21 cellular contexts compared by ENCODE assay signal in the genomic region with DNA sequence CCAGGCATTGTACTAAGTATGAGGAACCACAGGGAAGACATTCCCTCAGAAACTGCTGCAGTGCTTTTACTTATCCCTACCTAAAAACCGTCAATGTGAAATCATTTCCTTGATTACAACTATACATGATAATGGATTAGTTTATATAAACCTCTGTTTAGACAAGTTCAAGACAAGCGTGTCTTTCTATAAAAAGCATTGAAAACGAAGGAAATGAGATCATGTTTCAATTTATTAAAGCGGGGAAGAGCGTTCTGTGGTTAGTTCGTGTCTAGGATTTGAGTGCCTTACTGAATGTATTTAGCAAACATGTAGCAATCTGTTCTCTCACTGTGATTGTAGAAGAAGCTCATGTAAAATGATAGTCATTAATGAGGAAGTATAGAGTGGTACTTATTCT. TPM values are rescaled to one million over a fixed set of nuclear protein-coding genes. Genes with fewer than 3 reads are reported as not detected.
DNase-seq lines count a peak whose midpoint lies in the region; ATAC-seq and TF ChIP-seq lines count a peak whose summit lies in the region.
"Had no signal": no experiment of that assay in that cellular context is flagged by ENCODE, and none has a peak within 500 bp of the region (broad histone marks: within the 10 kb centered on the region; RNA-seq: fewer than 3 reads in every experiment).

No MANE protein-coding gene starts in this region.

- H2BK12ac ChIP-seq in trophoblast cell (ENCODE audit: low read length), result no peak overlapping the region

- no peaks in the 10 kb centered on the region for H3K4me1 ChIP-seq in trophoblast cell (ENCODE audit: control insufficient read depth in 1 of 2, insufficient read depth in 2 of 2, low read length in 2 of 2)

- no peaks in the 10 kb centered on the region for H3K27me3 ChIP-seq in trophoblast cell (ENCODE audit: insufficient read depth, low read length)
- H3K27me3 ChIP-seq: neutrophil had no signal

- peaks cover 36% of the 10 kb centered on the region for H3K4me1 Mint-ChIP-seq in activated naive CD8-positive, alpha-beta T cell treated with anti-CD3 and anti-CD28 coated beads, Interleukin-2, amount 10 ng/mL, durations not matched to agents 7 days and 5 days
- H3K4me1 Mint-ChIP-seq in activated naive CD8-positive, alpha-beta T cell treated with anti-CD3 and anti-CD28 coated beads for 36 hours, result peaks cover 23% of the 10 kb centered on the region

- no peak overlapping the region for H3K4me2 ChIP-seq in trophoblast cell (ENCODE audit: low read length)

- H2AFZ ChIP-seq in trophoblast cell (ENCODE audit: insufficient read depth, low read length, poor library complexity), result no peak overlapping the region

- no peak overlapping the region for H2BK5ac ChIP-seq in trophoblast cell (ENCODE audit: low read depth, low read length, poor library complexity)

- peak overlapping the region; percentile 18 for H3K27ac Mint-ChIP-seq in activated naive CD8-positive, alpha-beta T cell treated with anti-CD3 and anti-CD28 coated beads, Interleukin-2, amount 10 ng/mL, durations not matched to agents 7 days and 5 days
- no peak overlapping the region for H3K27ac Mint-ChIP-seq in activated naive CD8-positive, alpha-beta T cell treated with anti-CD3 and anti-CD28 coated beads for 36 hours
- H3K27ac Mint-ChIP-seq: activated naive CD4-positive, alpha-beta T cell treated with anti-CD3 and anti-CD28 coated beads, Interleukin-2, amount 10 ng/mL, durations not matched to agents 7 days and 5 days; activated T-cell treated with anti-CD3 and anti-CD28 coated beads, Interleukin-2, amount 50 U/mL, for 72 hours; H9 had no signal

- no CpG with 5 or more reads among the region's 6 CpGs for WGBS in trophoblast cell (ENCODE audit: extremely low coverage, insufficient coverage, insufficient read length)

- H3K4ac ChIP-seq in trophoblast cell (ENCODE audit: low read depth, low read length), result no peak overlapping the region

- H3K79me2 ChIP-seq in trophoblast cell (ENCODE audit: control insufficient read depth, insufficient read depth, low read length, poor library complexity), result no peaks in the 10 kb centered on the region

- H3K4me3 ChIP-seq in SK-N-MC (0 out of 2 replicates have a peak overlapping the region, but pooled peaks have one; percentile 1), trophoblast cell (ENCODE audit: low read depth, low read length) (no peak overlapping the region)

- H4K12ac ChIP-seq in trophoblast cell (ENCODE audit: low read depth, low read length), result no peak overlapping the region

- H3K79me1 ChIP-seq in trophoblast cell (ENCODE audit: low read length), result no peaks in the 10 kb centered on the region

- H3K23ac ChIP-seq in trophoblast cell (ENCODE audit: low read length), result no peak overlapping the region

- no peak overlapping the region for H3K18ac ChIP-seq in trophoblast cell (ENCODE audit: low read length)

- H3K14ac ChIP-seq in trophoblast cell (ENCODE audit: low read length), result no peak overlapping the region

- no peaks in the 10 kb centered on the region for H3K27me3 Mint-ChIP-seq in activated naive CD8-positive, alpha-beta T cell treated with anti-CD3 and anti-CD28 coated beads, Interleukin-2, amount 10 ng/mL, durations not matched to agents 7 days and 5 days
- H3K27me3 Mint-ChIP-seq in activated naive CD8-positive, alpha-beta T cell treated with anti-CD3 and anti-CD28 coated beads for 36 hours, result no peaks in the 10 kb centered on the region
- H3K27me3 Mint-ChIP-seq: activated naive CD4-positive, alpha-beta T cell treated with anti-CD3 and anti-CD28 coated beads, Interleukin-2, amount 10 ng/mL, durations not matched to agents 7 days and 5 days had no signal

- no peak for TF ChIP-seq POLR2A in erythroblast (IDR thresholded peaks at IDR 0.05; ENCODE audit: low read length)

- H3K4me3 Mint-ChIP-seq in activated naive CD8-positive, alpha-beta T cell treated with anti-CD3 and anti-CD28 coated beads, Interleukin-2, amount 10 ng/mL, durations not matched to agents 7 days and 5 days, result no peak overlapping the region
- no peak overlapping the region for H3K4me3 Mint-ChIP-seq in activated naive CD8-positive, alpha-beta T cell treated with anti-CD3 and anti-CD28 coated beads for 36 hours
- H3K4me3 Mint-ChIP-seq: activated naive CD4-positive, alpha-beta T cell treated with anti-CD3 and anti-CD28 coated beads, Interleukin-2, amount 10 ng/mL, durations not matched to agents 7 days and 5 days; activated T-cell treated with anti-CD3 and anti-CD28 coated beads, Interleukin-2, amount 50 U/mL, for 72 hours; H9 had no signal

- DNase-seq in activated naive CD8-positive, alpha-beta T cell treated with anti-CD3 and anti-CD28 coated beads, Interleukin-2, amount 10 ng/mL, durations not matched to agents 7 days and 5 days, result no peak
- no peak for DNase-seq in activated naive CD8-positive, alpha-beta T cell treated with anti-CD3 and anti-CD28 coated beads for 36 hours
- DNase-seq in SK-N-MC (ENCODE audit: low read depth, low spot score) (peak; percentile 26), epithelial cell of prostate (ENCODE audit: low read depth, low spot score) (no peak), NCI-H2227 treated with DMSO at 0.1 percent for 48 hours (lab: John Stamatoyannopoulos, UW) (no peak), trophoblast cell (no peak), erythroblast (lab: John Stamatoyannopoulos, UW) (no peak)
- no peak for DNase-seq in NK-92 treated with Interleukin-12 subunit alpha and Interleukin-12 subunit beta, amount 100 ng/mL, for 24 hours (lab: John Stamatoyannopoulos, UW)
- DNase-seq: activated naive CD4-positive, alpha-beta T cell treated with anti-CD3 and anti-CD28 coated beads, Interleukin-2, amount 10 ng/mL, durations not matched to agents 7 days and 5 days; activated T-cell treated with anti-CD3 and anti-CD28 coated beads, Interleukin-2, amount 50 U/mL, for 72 hours; C1 segment of cervical spinal cord; DMS 273 treated with DMSO at 0.1 percent for 48 hours; GDM1; H9; NCI-H2081 treated with DMSO at 0.1 percent for 48 hours; NCI-H69; OCI-M1; Right ventricle myocardium superior; substantia nigra; SW 1271 had no signal

- H2AK5ac ChIP-seq in trophoblast cell (ENCODE audit: low read length), result no peak overlapping the region

- H2BK120ac ChIP-seq in trophoblast cell (ENCODE audit: insufficient read depth, low read length, poor library complexity), result no peak overlapping the region

- H3K27ac ChIP-seq in SK-N-MC, result no peak overlapping the region
- peak overlapping the region; percentile 1 for H3K27ac ChIP-seq in epithelial cell of prostate
- no peak overlapping the region for H3K27ac ChIP-seq in trophoblast cell (ENCODE audit: low read depth, low read length)
- H3K27ac ChIP-seq: neutrophil had no signal

- ATAC-seq in activated naive CD8-positive, alpha-beta T cell treated with anti-CD3 and anti-CD28 coated beads, Interleukin-2, amount 10 ng/mL, durations not matched to agents 7 days and 5 days (ENCODE audit: low read depth), result no peak
- ATAC-seq: activated T-cell treated with anti-CD3 and anti-CD28 coated beads, Interleukin-2, amount 50 U/mL, for 72 hours had no signal

- H3K9me3 ChIP-seq in SK-N-MC (ENCODE audit: low read depth, low read length) (no peaks in the 10 kb centered on the region), trophoblast cell (ENCODE audit: insufficient read depth, low read depth, low read length) (no peaks in the 10 kb centered on the region)
- H3K9me3 ChIP-seq: neutrophil had no signal

- H4K91ac ChIP-seq in trophoblast cell (ENCODE audit: low read depth, low read length), result no peak overlapping the region

- no peak overlapping the region for H4K8ac ChIP-seq in trophoblast cell (ENCODE audit: low read depth, low read length)

- H3K9ac ChIP-seq in SK-N-MC (ENCODE audit: insufficient read length), result no peak overlapping the region
- H3K9ac ChIP-seq in trophoblast cell (ENCODE audit: low read length), result no peak overlapping the region

- peaks cover 55% of the 10 kb centered on the region for H3K36me3 Mint-ChIP-seq in activated naive CD8-positive, alpha-beta T cell treated with anti-CD3 and anti-CD28 coated beads, Interleukin-2, amount 10 ng/mL, durations not matched to agents 7 days and 5 days
- peaks cover 25% of the 10 kb centered on the region for H3K36me3 Mint-ChIP-seq in activated naive CD8-positive, alpha-beta T cell treated with anti-CD3 and anti-CD28 coated beads for 36 hours

- H3K9me3 Mint-ChIP-seq in activated naive CD8-positive, alpha-beta T cell treated with anti-CD3 and anti-CD28 coated beads, Interleukin-2, amount 10 ng/mL, durations not matched to agents 7 days and 5 days, result peaks cover 8% of the 10 kb centered on the region
- peaks cover 7% of the 10 kb centered on the region for H3K9me3 Mint-ChIP-seq in activated naive CD8-positive, alpha-beta T cell treated with anti-CD3 and anti-CD28 coated beads for 36 hours
- H3K9me3 Mint-ChIP-seq: H9 had no signal

- POLR2A ChIA-PET in activated naive CD8-positive, alpha-beta T cell treated with anti-CD3 and anti-CD28 coated beads, Interleukin-2, amount 10 ng/mL, durations not matched to agents 7 days and 5 days (lab: Charles Lee), result no interaction called here

- H3K36me3 ChIP-seq in SK-N-MC (ENCODE audit: insufficient read depth, low read length) (no peaks in the 10 kb centered on the region), trophoblast cell (ENCODE audit: control insufficient read depth in 1 of 2, insufficient read depth in 2 of 2, low read length in 2 of 2) (peaks cover 0 to 2% of the 10 kb centered on the region in 2 experiments)

RNA-seq across cellular contexts. Expression of gene GALC, which starts 37.5 kb away (rescaled TPM):
- total RNA-seq in activated naive CD8-positive, alpha-beta T cell treated with anti-CD3 and anti-CD28 coated beads, Interleukin-2, amount 10 ng/mL, durations not matched to agents 7 days and 5 days, result 10 to 100 TPM; 24.7 to 28.2 TPM
- 10 to 100 TPM in 1 of 2 experiments, 1 to 10 TPM in 1; 8.6 to 11.6 TPM for total RNA-seq in activated naive CD8-positive, alpha-beta T cell treated with anti-CD3 and anti-CD28 coated beads for 36 hours
- 16.8 and 17.2 TPM in 2 replicates for polyA plus RNA-seq in trophoblast cell (2013)

RNA-seq across cellular contexts. Expression of gene GPR65, which starts 49.4 kb away (rescaled TPM):
- total RNA-seq in activated naive CD8-positive, alpha-beta T cell treated with anti-CD3 and anti-CD28 coated beads, Interleukin-2, amount 10 ng/mL, durations not matched to agents 7 days and 5 days, result 10 to 100 TPM; 23.2 to 23.6 TPM
- 10 to 100 TPM; 17.3 to 17.5 TPM for total RNA-seq in activated naive CD8-positive, alpha-beta T cell treated with anti-CD3 and anti-CD28 coated beads for 36 hours
- 0.01 TPM in 1 of 2 replicates, not detected in the other for polyA plus RNA-seq in trophoblast cell (2013)
- total RNA-seq: H9 had no signal
